In genomic region chr19:45878043-45878794, GRCh38 we compare ENCODE assay signal across 10 cellular contexts. TPM values are rescaled to one million over a fixed set of nuclear protein-coding genes. Genes with fewer than 3 reads are reported as not detected.
A peak's percentile ranks its signal among the peaks of the same experiment; 100 is the strongest.
DNase-seq lines count a peak whose midpoint lies in the region; ATAC-seq and TF ChIP-seq lines count a peak whose summit lies in the region.
"Had no signal": no experiment of that assay in that cellular context is flagged by ENCODE, and none has a peak within 500 bp of the region (broad histone marks: within the 10 kb centered on the region; RNA-seq: fewer than 3 reads in every experiment).

No MANE protein-coding gene starts in this region.

- H3K36me3 Mint-ChIP-seq in Caco-2 (ENCODE audit: insufficient read depth, unreplicated experiment), result peaks cover 16% of the 10 kb centered on the region

- peaks cover 56% of the 10 kb centered on the region for H3K4me1 ChIP-seq in Caco-2
- peaks cover 90% of the 10 kb centered on the region for H3K4me1 ChIP-seq in mucosa of stomach (ENCODE audit: control insufficient read depth, insufficient read depth, low read length)
- peaks cover 11 to 15% of the 10 kb centered on the region in 2 donors for H3K4me1 ChIP-seq in thyroid gland

- H3K9me3 Mint-ChIP-seq in Caco-2 (ENCODE audit: unreplicated experiment), result no peaks in the 10 kb centered on the region
- H3K9me3 Mint-ChIP-seq: H9 had no signal

- no peak overlapping the region for H3K4me3 Mint-ChIP-seq in Caco-2 (ENCODE audit: unreplicated experiment)

- H3K36me3 ChIP-seq in Caco-2 (ENCODE audit: control insufficient read depth, insufficient read depth, low read length), result no peaks in the 10 kb centered on the region
- peaks cover 9% of the 10 kb centered on the region for H3K36me3 ChIP-seq in mucosa of stomach (ENCODE audit: control insufficient read depth, insufficient read depth, low read length)
- H3K36me3 ChIP-seq in thyroid gland, result no peaks in the 10 kb centered on the region

- H3K27ac ChIP-seq in thyroid gland, result no peak overlapping the region
- H3K27ac ChIP-seq: tibial nerve had no signal

- no peak for DNase-seq in Caco-2
- DNase-seq in activated T-cell treated with anti-CD3 and anti-CD28 coated beads, Interleukin-2, amount 50 U/mL, for 48 hours, result peak; percentile 33 to 56
- no peak for DNase-seq in NCI-H82 (lab: John Stamatoyannopoulos, UW)
- no peak for DNase-seq in thyroid gland
- DNase-seq: H9, NCI-H1417 had no signal

- H3K27ac Mint-ChIP-seq in Caco-2 (ENCODE audit: unreplicated experiment), result peak overlapping the region; percentile 15

- BruUV-seq in Caco-2 (replicated peaks; lab: Mats Ljungman, UMichigan), result no TSS peak

- TF ChIP-seq CTCF in Caco-2 (IDR thresholded peaks at IDR 0.05; ENCODE audit: insufficient read depth in 1 of 2, low read depth in 1 of 2, low read length in 1 of 2, severe bottlenecking in 1 of 2, unreplicated experiment in 1 of 2) (no peak), thyroid gland (IDR thresholded peaks at IDR 0.05) (no peak)

- H3K27me3 ChIP-seq in Caco-2 (replicated peaks; ENCODE audit: control insufficient read depth, insufficient read depth, low read length) (no peaks in the 10 kb centered on the region), mucosa of stomach (ENCODE audit: control insufficient read depth, insufficient read depth, low read length) (no peaks in the 10 kb centered on the region), thyroid gland (no peaks in the 10 kb centered on the region)
- H3K27me3 ChIP-seq: tibial nerve had no signal

- 82% methylated on average over 11 of the region's 11 CpGs for WGBS in thyroid gland, 2 donors

- CTCF ChIA-PET in Caco-2 (lab: Charles Lee), result no interaction called here

- intact Hi-C loops in Caco-2 (cut with micrococcal nuclease; ENCODE audit: unreplicated experiment) (no loop called here), thyroid gland (cut with DNase I) (no loop called here)

- H3K4me1 Mint-ChIP-seq in Caco-2 (ENCODE audit: low read depth, unreplicated experiment), result peaks cover 48% of the 10 kb centered on the region

- no peaks in the 10 kb centered on the region for H3K27me3 Mint-ChIP-seq in Caco-2 (ENCODE audit: insufficient read depth, unreplicated experiment)

- H3K4me3 ChIP-seq in Caco-2 (ENCODE audit: low read depth, low read length), result no peak overlapping the region
- H3K4me3 ChIP-seq in mucosa of stomach (ENCODE audit: low read length), result peak overlapping the region; percentile 22
- H3K4me3 ChIP-seq in thyroid gland (replicated peaks in 1 of 3), result no peak overlapping the region
- H3K4me3 ChIP-seq: tibial nerve had no signal

- peak overlapping the region; percentile 74 for H3K9ac ChIP-seq in mucosa of stomach (ENCODE audit: low read length)

- POLR2A ChIA-PET in Caco-2 (lab: Charles Lee), result interaction anchor here (2.6 kb wide), 1 partner anchor 14 kb away, joined by 6 read pairs; the partner anchor contains the start of gene FOXA3

- H3K9me3 ChIP-seq in Caco-2, result no peaks in the 10 kb centered on the region
- no peaks in the 10 kb centered on the region for H3K9me3 ChIP-seq in mucosa of stomach (ENCODE audit: control insufficient read depth, low read length)
- no peaks in the 10 kb centered on the region for H3K9me3 ChIP-seq in thyroid gland
- H3K9me3 ChIP-seq: tibial nerve had no signal

- no peak for ATAC-seq in GM18511 (IDR thresholded peaks at IDR 0.05; ENCODE audit: unreplicated experiment)

- TF ChIP-seq POLR2A in thyroid gland (IDR thresholded peaks at IDR 0.05), result no peak

RNA-seq across cellular contexts. Expression of gene IRF2BP1, which starts 7.7 kb away (rescaled TPM):
- total RNA-seq in Caco-2 (2022) (27.6 and 29.2 TPM in 2 replicates), thyroid gland (10 to 100 TPM; 25.9 to 47.0 (median 36.1) TPM)

RNA-seq across cellular contexts. Expression of gene FOXA3, which starts 14.1 kb away (rescaled TPM):
- total RNA-seq in Caco-2 (2022), result 15.3 and 19.0 TPM in 2 replicates
- total RNA-seq in thyroid gland, result not detected
- total RNA-seq: tibial nerve had no signal

RNA-seq across cellular contexts. Expression of gene SYMPK, which starts 15.3 kb away (rescaled TPM):
- total RNA-seq in Caco-2 (2022) (81.8 and 85.0 TPM in 2 replicates), thyroid gland (10 to 100 TPM; 32.4 to 56.8 (median 38.7) TPM)

RNA-seq across cellular contexts. Expression of gene MYPOP, which starts 24.2 kb away (rescaled TPM):
- total RNA-seq in Caco-2 (2022), result 15.8 and 18.1 TPM in 2 replicates
- total RNA-seq in thyroid gland, result 1 to 10 TPM; 1.8 to 4.3 (median 3.0) TPM

RNA-seq across cellular contexts. Expression of gene NANOS2, which starts 36.4 kb away (rescaled TPM):
- total RNA-seq in Caco-2 (2022) (not detected in 2 replicates), thyroid gland (not detected)
- total RNA-seq: astrocyte, H9, tibial nerve had no signal

Comparison
In these comparisons a context has a peak if more than half of its experiments do, and no peak if none do; other contexts are left out.
1. DNase-seq: peak in activated T-cell treated with anti-CD3 and anti-CD28 coated beads, Interleukin-2, amount 50 U/mL, for 48 hours (2 of 2); none in Caco-2 (0 of 2), NCI-H82 (single experiment) and thyroid gland (0 of 2).
2. RNA of gene FOXA3, which starts 14.1 kb away (total RNA-seq): 15.3 to 19.0 TPM in Caco-2; not detected in thyroid gland; every median in the first group is over 10 times any median in the second.